ENCODE assay signal across 9 cellular contexts in genomic region chr15:53962646-53963561, GRCh38. TPM values are rescaled to one million over a fixed set of nuclear protein-coding genes. Genes with fewer than 3 reads are reported as not detected.
DNase-seq lines count a peak whose midpoint lies in the region; ATAC-seq and TF ChIP-seq lines count a peak whose summit lies in the region.
"Had no signal": no experiment of that assay in that cellular context is flagged by ENCODE, and none has a peak within 500 bp of the region (broad histone marks: within the 10 kb centered on the region; RNA-seq: fewer than 3 reads in every experiment).

No MANE protein-coding gene starts in this region.

- H3K27me3 ChIP-seq in CD4-positive, alpha-beta memory T cell (ENCODE audit: insufficient read depth, low read length), result no peaks in the 10 kb centered on the region

- no peak overlapping the region for H3K27ac ChIP-seq in CD4-positive, alpha-beta memory T cell (ENCODE audit: low read depth, low read length)

- no peaks in the 10 kb centered on the region for H3K4me1 Mint-ChIP-seq in activated CD4-positive, alpha-beta T cell treated with anti-CD3 and anti-CD28 coated beads for 36 hours
- H3K4me1 Mint-ChIP-seq in nephron progenitor cell, result no peaks in the 10 kb centered on the region
- no peaks in the 10 kb centered on the region for H3K4me1 Mint-ChIP-seq in CD4-positive, alpha-beta memory T cell
- H3K4me1 Mint-ChIP-seq: activated B cell treated with CpG ODN at 0.5 μM for 24 hours had no signal

- no peak overlapping the region for H3K27ac Mint-ChIP-seq in activated CD4-positive, alpha-beta T cell treated with anti-CD3 and anti-CD28 coated beads for 36 hours
- no peak overlapping the region for H3K27ac Mint-ChIP-seq in nephron progenitor cell
- no peak overlapping the region for H3K27ac Mint-ChIP-seq in CD4-positive, alpha-beta memory T cell
- H3K27ac Mint-ChIP-seq: activated B cell treated with CpG ODN at 0.5 μM for 24 hours had no signal

- peak; percentile 59 for DNase-seq in activated CD4-positive, alpha-beta T cell treated with anti-CD3 and anti-CD28 coated beads for 36 hours
- DNase-seq in activated CD4-positive, alpha-beta T cell treated with anti-CD3 and anti-CD28 coated beads for 1 hour, result no peak
- DNase-seq in NCI-H345 treated with DMSO at 0.1 percent for 48 hours (lab: John Stamatoyannopoulos, UW; ENCODE audit: unreplicated experiment), result peak; percentile 19
- DNase-seq in cardiac fibroblast (ENCODE audit: low read depth in 2 of 2), result peak; percentile 6 to 33
- peak; percentile 61 for DNase-seq in nephron progenitor cell
- DNase-seq in posterior vena cava (ENCODE audit: low spot score), result no peak
- no peak for DNase-seq in CD4-positive, alpha-beta memory T cell
- DNase-seq: activated B cell treated with CpG ODN at 0.5 μM for 24 hours had no signal

- CTCF ChIA-PET in activated CD4-positive, alpha-beta T cell treated with anti-CD3 and anti-CD28 coated beads for 36 hours (lab: Charles Lee), result interaction anchor here (0.6 to 2.2 kb wide), 5 partner anchors 8 to 1477 kb away, joined by 3 to 6 read pairs (median 3); no protein-coding TSS in a partner anchor
- CTCF ChIA-PET in CD4-positive, alpha-beta memory T cell (lab: Charles Lee; ENCODE audit: partially characterized antibody), result interaction anchor here (0.8 to 1.3 kb wide), 2 partner anchors 1471 to 1477 kb away, joined by 3 to 4 read pairs; no protein-coding TSS in a partner anchor

- TF ChIP-seq CTCF in cardiac fibroblast (IDR thresholded peaks at IDR 0.05; ENCODE audit: low read depth, low read length) (peak; percentile 38), nephron progenitor cell (IDR thresholded peaks at IDR 0.05) (peak; percentile 61)

- H3K9me3 Mint-ChIP-seq in activated CD4-positive, alpha-beta T cell treated with anti-CD3 and anti-CD28 coated beads for 36 hours (ENCODE audit: low read depth), result no peaks in the 10 kb centered on the region
- no peaks in the 10 kb centered on the region for H3K9me3 Mint-ChIP-seq in nephron progenitor cell
- no peaks in the 10 kb centered on the region for H3K9me3 Mint-ChIP-seq in CD4-positive, alpha-beta memory T cell
- H3K9me3 Mint-ChIP-seq: activated B cell treated with CpG ODN at 0.5 μM for 24 hours had no signal

- ATAC-seq in activated CD4-positive, alpha-beta T cell treated with anti-CD3 and anti-CD28 coated beads for 36 hours, result no peak
- ATAC-seq in GM21528 (IDR thresholded peaks at IDR 0.05; ENCODE audit: low FRiP score, unreplicated experiment), result no peak

- peaks cover 6% of the 10 kb centered on the region for H3K27me3 Mint-ChIP-seq in activated CD4-positive, alpha-beta T cell treated with anti-CD3 and anti-CD28 coated beads for 36 hours
- peaks cover 6% of the 10 kb centered on the region for H3K27me3 Mint-ChIP-seq in nephron progenitor cell (ENCODE audit: low read depth, poor library complexity)
- no peaks in the 10 kb centered on the region for H3K27me3 Mint-ChIP-seq in CD4-positive, alpha-beta memory T cell
- H3K27me3 Mint-ChIP-seq: activated B cell treated with CpG ODN at 0.5 μM for 24 hours had no signal

- H3K4me3 ChIP-seq in cardiac fibroblast (replicated peaks in 1 of 2; ENCODE audit: low read depth in 2 of 2, low read length in 2 of 2), result no peak overlapping the region
- H3K4me3 ChIP-seq in CD4-positive, alpha-beta memory T cell (ENCODE audit: low read length in 2 of 2), result no peak overlapping the region

- POLR2A ChIA-PET in activated CD4-positive, alpha-beta T cell treated with anti-CD3 and anti-CD28 coated beads for 36 hours (lab: Charles Lee), result no interaction called here
- POLR2A ChIA-PET in CD4-positive, alpha-beta memory T cell (lab: Charles Lee; ENCODE audit: partially characterized antibody), result no interaction called here

- H3K36me3 Mint-ChIP-seq in activated CD4-positive, alpha-beta T cell treated with anti-CD3 and anti-CD28 coated beads for 36 hours (ENCODE audit: low read depth), result no peaks in the 10 kb centered on the region
- H3K36me3 Mint-ChIP-seq in nephron progenitor cell (ENCODE audit: low read depth), result no peaks in the 10 kb centered on the region
- no peaks in the 10 kb centered on the region for H3K36me3 Mint-ChIP-seq in CD4-positive, alpha-beta memory T cell

- H3K4me1 ChIP-seq in CD4-positive, alpha-beta memory T cell (ENCODE audit: insufficient read depth, low read length), result no peaks in the 10 kb centered on the region

- no peaks in the 10 kb centered on the region for H3K9me3 ChIP-seq in CD4-positive, alpha-beta memory T cell (ENCODE audit: control insufficient read depth in 1 of 2, low read length in 2 of 2)

- intact Hi-C loops in activated CD4-positive, alpha-beta T cell treated with anti-CD3 and anti-CD28 coated beads for 36 hours (cut with DNase I, micrococcal nuclease), result loop anchor here (1.0 to 5.0 kb wide), 4 partner anchors 1144 to 1474 kb away; no protein-coding TSS in a partner anchor
- intact Hi-C loops in posterior vena cava (cut with DNase I), result no loop called here
- intact Hi-C loops in CD4-positive, alpha-beta memory T cell (cut with micrococcal nuclease), result loop anchor here (5.0 kb wide), 1 partner anchor 1474 kb away; no protein-coding TSS in a partner anchor

- no peak overlapping the region for H3K4me3 Mint-ChIP-seq in activated CD4-positive, alpha-beta T cell treated with anti-CD3 and anti-CD28 coated beads for 36 hours
- no peak overlapping the region for H3K4me3 Mint-ChIP-seq in nephron progenitor cell
- H3K4me3 Mint-ChIP-seq in CD4-positive, alpha-beta memory T cell, result no peak overlapping the region
- H3K4me3 Mint-ChIP-seq: activated B cell treated with CpG ODN at 0.5 μM for 24 hours had no signal

- no peaks in the 10 kb centered on the region for H3K36me3 ChIP-seq in CD4-positive, alpha-beta memory T cell (ENCODE audit: insufficient read depth, low read length)

RNA-seq across cellular contexts. Expression of gene UNC13C, which starts 15.3 kb away (rescaled TPM):
- not detected for total RNA-seq in activated CD4-positive, alpha-beta T cell treated with anti-CD3 and anti-CD28 coated beads for 36 hours
- under 1 TPM; 0.05 to 0.14 TPM for total RNA-seq in posterior vena cava
- total RNA-seq in CD4-positive, alpha-beta memory T cell, result not detected
- polyA plus RNA-seq in CD4-positive, alpha-beta memory T cell, result not detected
- total RNA-seq: activated B cell treated with CpG ODN at 0.5 μM for 24 hours had no signal

Comparison
In these comparisons a context has a peak if more than half of its experiments do, and no peak if none do; other contexts are left out.
1. DNase-seq: peak in activated CD4-positive, alpha-beta T cell treated with anti-CD3 and anti-CD28 coated beads for 36 hours (single experiment), NCI-H345 treated with DMSO at 0.1 percent for 48 hours (single experiment), cardiac fibroblast (2 of 2) and nephron progenitor cell (single experiment); none in activated CD4-positive, alpha-beta T cell treated with anti-CD3 and anti-CD28 coated beads for 1 hour (single experiment), posterior vena cava (single experiment) and CD4-positive, alpha-beta memory T cell (0 of 5).
2. intact Hi-C loops: an anchor here in activated CD4-positive, alpha-beta T cell treated with anti-CD3 and anti-CD28 coated beads for 36 hours (1.0 to 5.0 kb wide) and CD4-positive, alpha-beta memory T cell (5.0 kb wide); none called in posterior vena cava.